8 cellular contexts compared by ENCODE assay signal in genomic region chr5:42950466-42951168, GRCh38.
A peak's percentile ranks its signal among the peaks of the same experiment; 100 is the strongest.
DNase-seq lines count a peak whose midpoint lies in the region; ATAC-seq lines count a peak whose summit lies in the region.

No MANE protein-coding gene starts in this region.

- H3K9me3 ChIP-seq in effector memory CD4-positive, alpha-beta T cell (ENCODE audit: control insufficient read depth, low read length), result no peaks in the 10 kb centered on the region

- no peaks in the 10 kb centered on the region for H3K4me1 ChIP-seq in effector memory CD4-positive, alpha-beta T cell (ENCODE audit: control insufficient read depth, insufficient read depth, low read length, poor library complexity, severe bottlenecking)

- H3K27me3 ChIP-seq in effector memory CD4-positive, alpha-beta T cell (replicated peaks; ENCODE audit: control insufficient read depth, insufficient read depth, low read length, poor library complexity, severe bottlenecking), result no peaks in the 10 kb centered on the region

- peak overlapping the region; percentile 98 for H3K27ac ChIP-seq in effector memory CD4-positive, alpha-beta T cell (ENCODE audit: insufficient read depth, low read length, poor library complexity, severe bottlenecking)

- DNase-seq in NCI-H2107 treated with DMSO at 0.1 percent for 48 hours (lab: John Stamatoyannopoulos, UW; ENCODE audit: unreplicated experiment) (peak; percentile 60), NCI-H2107 (lab: John Stamatoyannopoulos, UW) (no peak), NCI-H524 (lab: John Stamatoyannopoulos, UW) (peak; percentile 32 to 44), mucosa of gallbladder (ENCODE audit: low spot score) (peak; percentile 85)
- DNase-seq in activated CD4-positive, alpha-beta T cell treated with anti-CD3 and anti-CD28 coated beads, Interleukin-2, amount 50 U/mL, for 48 hours, result peak; percentile 70 to 77
- peak; percentile 54 to 65 (median 65) for DNase-seq in effector memory CD4-positive, alpha-beta T cell
- peak; percentile 68 for DNase-seq in stimulated activated naive CD4-positive, alpha-beta T cell treated with Interleukin-2 at 50 U/mL for 16 hours (lab: John Stamatoyannopoulos, UW)

- H3K36me3 ChIP-seq in effector memory CD4-positive, alpha-beta T cell (ENCODE audit: control insufficient read depth, insufficient read depth, low read length), result no peaks in the 10 kb centered on the region

- H3K4me3 ChIP-seq in effector memory CD4-positive, alpha-beta T cell (ENCODE audit: insufficient read depth, low read depth, low read length, poor library complexity, severe bottlenecking), result peak overlapping the region; percentile 64

- peak; percentile 35 for ATAC-seq in HG02970 (IDR thresholded peaks at IDR 0.05; ENCODE audit: low FRiP score, unreplicated experiment)
